9 cellular contexts compared by ENCODE assay signal in genomic region chr9:121133104-121133816, GRCh38. TPM values are rescaled to one million over a fixed set of nuclear protein-coding genes. Genes with fewer than 3 reads are reported as not detected.
DNase-seq lines count a peak whose midpoint lies in the region; ATAC-seq and TF ChIP-seq lines count a peak whose summit lies in the region.
"Had no signal": no experiment of that assay in that cellular context is flagged by ENCODE, and none has a peak within 500 bp of the region (broad histone marks: within the 10 kb centered on the region; RNA-seq: fewer than 3 reads in every experiment).

No MANE protein-coding gene starts in this region.

- peak overlapping the region; percentile 42 for H3K4me3 Mint-ChIP-seq in T-helper 2 cell treated with Interferon-gamma antibody and Interleukin-4, amounts not matched to agents 5 μg/mL and 100 μg/mL, for 36 hours
- H3K4me3 Mint-ChIP-seq in activated naive CD8-positive, alpha-beta T cell treated with anti-CD3 and anti-CD28 coated beads for 36 hours, result no peak overlapping the region
- H3K4me3 Mint-ChIP-seq: neural crest cell had no signal

- ATAC-seq in GM18858 (IDR thresholded peaks at IDR 0.05; ENCODE audit: unreplicated experiment) (no peak), HG02588 (IDR thresholded peaks at IDR 0.05; ENCODE audit: unreplicated experiment) (no peak)

- peak; percentile 64 for DNase-seq in COLO668 (lab: John Stamatoyannopoulos, UW; ENCODE audit: unreplicated experiment)
- DNase-seq in T-helper 2 cell treated with Interferon-gamma antibody and Interleukin-4, amounts not matched to agents 5 μg/mL and 100 μg/mL, for 36 hours (ENCODE audit: low spot score), result peak; percentile 32
- DNase-seq in activated naive CD8-positive, alpha-beta T cell treated with anti-CD3 and anti-CD28 coated beads for 36 hours, result peak; percentile 38
- peak; percentile 13 to 38 for DNase-seq in stimulated activated CD4-positive, alpha-beta T cell treated with anti-CD3 and anti-CD28 coated beads, Interleukin-12 subunit alpha, Interleukin-12 subunit beta, amount 100 ng/mL, for 24 hours (ENCODE audit: low read depth in 2 of 2)
- no peak for DNase-seq in DMS79 (lab: John Stamatoyannopoulos, UW)
- no peak for DNase-seq in HEK293T (ENCODE audit: extremely low spot score)

- H3K27ac Mint-ChIP-seq in T-helper 2 cell treated with Interferon-gamma antibody and Interleukin-4, amounts not matched to agents 5 μg/mL and 100 μg/mL, for 36 hours, result peak overlapping the region; percentile 83
- H3K27ac Mint-ChIP-seq in activated naive CD8-positive, alpha-beta T cell treated with anti-CD3 and anti-CD28 coated beads for 36 hours, result peak overlapping the region; percentile 38

- peaks cover 5% of the 10 kb centered on the region for H3K9me3 Mint-ChIP-seq in T-helper 2 cell treated with Interferon-gamma antibody and Interleukin-4, amounts not matched to agents 5 μg/mL and 100 μg/mL, for 36 hours
- H3K9me3 Mint-ChIP-seq in activated naive CD8-positive, alpha-beta T cell treated with anti-CD3 and anti-CD28 coated beads for 36 hours, result peaks cover 17% of the 10 kb centered on the region

- CTCF ChIA-PET in HEK293T (lab: Yijun Ruan, JAX), result interaction anchor here (0.6 kb wide), 2 partner anchors 29 to 81 kb away, joined by 3 to 5 read pairs; no protein-coding TSS in a partner anchor

- peaks cover 49% of the 10 kb centered on the region for H3K4me1 Mint-ChIP-seq in T-helper 2 cell treated with Interferon-gamma antibody and Interleukin-4, amounts not matched to agents 5 μg/mL and 100 μg/mL, for 36 hours (ENCODE audit: low read depth)
- H3K4me1 Mint-ChIP-seq in activated naive CD8-positive, alpha-beta T cell treated with anti-CD3 and anti-CD28 coated beads for 36 hours, result peaks cover 44% of the 10 kb centered on the region

- no peaks in the 10 kb centered on the region for H3K27me3 Mint-ChIP-seq in T-helper 2 cell treated with Interferon-gamma antibody and Interleukin-4, amounts not matched to agents 5 μg/mL and 100 μg/mL, for 36 hours (ENCODE audit: low read depth)
- H3K27me3 Mint-ChIP-seq in activated naive CD8-positive, alpha-beta T cell treated with anti-CD3 and anti-CD28 coated beads for 36 hours, result no peaks in the 10 kb centered on the region

- peaks cover 76% of the 10 kb centered on the region for H3K36me3 Mint-ChIP-seq in T-helper 2 cell treated with Interferon-gamma antibody and Interleukin-4, amounts not matched to agents 5 μg/mL and 100 μg/mL, for 36 hours (ENCODE audit: low read depth)
- peaks cover 73% of the 10 kb centered on the region for H3K36me3 Mint-ChIP-seq in activated naive CD8-positive, alpha-beta T cell treated with anti-CD3 and anti-CD28 coated beads for 36 hours

- POLR2A ChIA-PET in HEK293T (lab: Yijun Ruan, JAX), result interaction anchor here (1.8 kb wide), 1 partner anchor 11 kb away, joined by 7 read pairs; no protein-coding TSS in a partner anchor

TF ChIP-seq in HEK293T, 16 proteins besides CTCF, POLR2A, EP300 and RAD21:
- TF ChIP-seq HDGF (IDR thresholded peaks at IDR 0.05; ENCODE audit: borderline replicate concordance) (no peak), ELF4 (IDR thresholded peaks at IDR 0.05) (no peak), LEF1 (IDR thresholded peaks at IDR 0.05; ENCODE audit: borderline replicate concordance) (no peak), FOXK2 (IDR thresholded peaks at IDR 0.05) (no peak), L3MBTL2 (conservative IDR thresholded peaks at IDR 0.05) (no peak), ARNT (IDR thresholded peaks at IDR 0.05) (no peak), FOXA1 (IDR thresholded peaks at IDR 0.05) (no peak), SUZ12 (IDR thresholded peaks at IDR 0.05) (no peak), TARDBP (IDR thresholded peaks at IDR 0.05) (no peak), BHLHE40 (IDR thresholded peaks at IDR 0.05; ENCODE audit: borderline replicate concordance) (no peak), FOXM1 (IDR thresholded peaks at IDR 0.05; ENCODE audit: borderline replicate concordance) (no peak), CTBP1 (IDR thresholded peaks at IDR 0.05; ENCODE audit: borderline replicate concordance) (no peak), SP1 (IDR thresholded peaks at IDR 0.05) (no peak), NFRKB (IDR thresholded peaks at IDR 0.05) (no peak)
- TF ChIP-seq, protein P1, sequence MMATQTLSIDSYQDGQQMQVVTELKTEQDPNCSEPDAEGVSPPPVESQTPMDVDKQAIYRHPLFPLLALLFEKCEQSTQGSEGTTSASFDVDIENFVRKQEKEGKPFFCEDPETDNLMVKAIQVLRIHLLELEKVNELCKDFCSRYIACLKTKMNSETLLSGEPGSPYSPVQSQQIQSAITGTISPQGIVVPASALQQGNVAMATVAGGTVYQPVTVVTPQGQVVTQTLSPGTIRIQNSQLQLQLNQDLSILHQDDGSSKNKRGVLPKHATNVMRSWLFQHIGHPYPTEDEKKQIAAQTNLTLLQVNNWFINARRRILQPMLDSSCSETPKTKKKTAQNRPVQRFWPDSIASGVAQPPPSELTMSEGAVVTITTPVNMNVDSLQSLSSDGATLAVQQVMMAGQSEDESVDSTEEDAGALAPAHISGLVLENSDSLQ (IDR thresholded peaks at IDR 0.05), result no peak
TF ChIP-seq in HEK293T: peak in this region for 0.

RNA-seq across cellular contexts. Expression of gene CNTRL, which starts 58.5 kb away (rescaled TPM):
- total RNA-seq in activated naive CD8-positive, alpha-beta T cell treated with anti-CD3 and anti-CD28 coated beads for 36 hours, result 10 to 100 TPM; 57.1 to 58.0 TPM

Comparison
In these comparisons a context has a peak if more than half of its experiments do, and no peak if none do; other contexts are left out.
1. DNase-seq: peak in COLO668 (single experiment), T-helper 2 cell treated with Interferon-gamma antibody and Interleukin-4, amounts not matched to agents 5 μg/mL and 100 μg/mL, for 36 hours (single experiment), activated naive CD8-positive, alpha-beta T cell treated with anti-CD3 and anti-CD28 coated beads for 36 hours (single experiment) and stimulated activated CD4-positive, alpha-beta T cell treated with anti-CD3 and anti-CD28 coated beads, Interleukin-12 subunit alpha, Interleukin-12 subunit beta, amount 100 ng/mL, for 24 hours (2 of 2); none in DMS79 (single experiment) and HEK293T (single experiment).